11 cellular contexts compared by ENCODE assay signal in genomic region chr2:141399270-141399669, GRCh38.
A peak's percentile ranks its signal among the peaks of the same experiment; 100 is the strongest.
DNase-seq lines count a peak whose midpoint lies in the region; ATAC-seq, FAIRE-seq and TF ChIP-seq lines count a peak whose summit lies in the region.
"Had no signal": no experiment of that assay in that cellular context is flagged by ENCODE, and none has a peak within 500 bp of the region (broad histone marks: within the 10 kb centered on the region; RNA-seq: fewer than 3 reads in every experiment).

No MANE protein-coding gene starts in this region.

- peak; percentile 62 to 82 for TF ChIP-seq RAD21 in liver (IDR thresholded peaks at IDR 0.05)

- H3K4me3 Mint-ChIP-seq in CD14-positive monocyte, result no peak overlapping the region

- H3K9ac ChIP-seq in adipocyte (ENCODE audit: low read length) (no peak overlapping the region), liver (ENCODE audit: low read depth in 1 of 2, low read length in 2 of 2) (no peak overlapping the region)

- no peaks in the 10 kb centered on the region for H3K27me3 Mint-ChIP-seq in CD14-positive monocyte (ENCODE audit: low read depth in 3 of 3)

- H3K36me3 Mint-ChIP-seq in CD14-positive monocyte, result no peaks in the 10 kb centered on the region

- H3K4me1 ChIP-seq in adipocyte (ENCODE audit: control insufficient read depth, insufficient read depth, low read length) (no peaks in the 10 kb centered on the region), liver (ENCODE audit: control insufficient read depth in 4 of 4, insufficient read depth in 4 of 4, low read length in 3 of 4) (no peaks in the 10 kb centered on the region), Peyer's patch (no peaks in the 10 kb centered on the region)

- DNase-seq in adipocyte (ENCODE audit: low read depth) (peak; percentile 18), Peyer's patch (no peak), CD14-positive monocyte (ENCODE audit: low spot score) (no peak), T-helper 9 cell (no peak)
- DNase-seq in stimulated activated CD4-positive, alpha-beta T cell treated with anti-CD3 and anti-CD28 coated beads, Interleukin-2, amount 100 ng/mL, for 48 hours, result no peak
- DNase-seq: GOT3 had no signal

- H3K9me3 Mint-ChIP-seq in CD14-positive monocyte, result peaks cover 0 to 2% (median 0%) of the 10 kb centered on the region in 7 donors

- H3K9me3 ChIP-seq in adipocyte (ENCODE audit: control insufficient read depth, low read length) (no peaks in the 10 kb centered on the region), liver (ENCODE audit: control insufficient read depth in 4 of 4, low read length in 3 of 4) (no peaks in the 10 kb centered on the region), Peyer's patch (no peaks in the 10 kb centered on the region)

- H3K4me3 ChIP-seq in adipocyte (ENCODE audit: low read length), result no peak overlapping the region
- H3K4me3 ChIP-seq in liver (ENCODE audit: low read depth in 1 of 3, low read length in 3 of 3), result no peak overlapping the region
- no peak overlapping the region for H3K4me3 ChIP-seq in Peyer's patch
- H3K4me3 ChIP-seq: skin epidermis had no signal

- peak; percentile 40 for FAIRE-seq in G401.6 (lab: Jason Lieb, UNC)
- FAIRE-seq: islet of Langerhans had no signal

- no peaks in the 10 kb centered on the region for H3K27me3 ChIP-seq in adipocyte (replicated peaks; ENCODE audit: control insufficient read depth, insufficient read depth, low read length)
- no peaks in the 10 kb centered on the region for H3K27me3 ChIP-seq in liver (ENCODE audit: control insufficient read depth in 4 of 4, insufficient read depth in 4 of 4, low read length in 3 of 4)
- H3K27me3 ChIP-seq in Peyer's patch, result no peaks in the 10 kb centered on the region

- peak; percentile 71 for ATAC-seq in HG03280 (IDR thresholded peaks at IDR 0.05; ENCODE audit: unreplicated experiment)

- H3K27ac Mint-ChIP-seq in CD14-positive monocyte, result no peak overlapping the region

- no peaks in the 10 kb centered on the region for H3K4me1 Mint-ChIP-seq in CD14-positive monocyte

- WGBS in liver, result 42% methylated on average over 1 of the region's 1 CpG

- H3K27ac ChIP-seq in liver (ENCODE audit: low read depth in 1 of 2, low read length in 2 of 2) (no peak overlapping the region), Peyer's patch (no peak overlapping the region)
- H3K27ac ChIP-seq: skin epidermis had no signal

- TF ChIP-seq CTCF in liver (IDR thresholded peaks at IDR 0.05; ENCODE audit: low read depth, low read length, missing input control), result peak; percentile 47
- TF ChIP-seq CTCF in Peyer's patch (IDR thresholded peaks at IDR 0.05), result no peak
- TF ChIP-seq CTCF in CD14-positive monocyte (IDR thresholded peaks at IDR 0.05), result no peak

- TF ChIP-seq POLR2A in Peyer's patch (IDR thresholded peaks at IDR 0.05), result no peak

- H3K36me3 ChIP-seq in adipocyte (ENCODE audit: control insufficient read depth, insufficient read depth, low read length, severe bottlenecking), result no peaks in the 10 kb centered on the region
- no peaks in the 10 kb centered on the region for H3K36me3 ChIP-seq in liver (ENCODE audit: control insufficient read depth in 4 of 4, insufficient read depth in 3 of 4, low read depth in 1 of 4, low read length in 3 of 4)
- no peaks in the 10 kb centered on the region for H3K36me3 ChIP-seq in Peyer's patch

- intact Hi-C loops in CD14-positive monocyte (cut with micrococcal nuclease), result no loop called here

TF ChIP-seq in liver, 16 proteins besides CTCF, POLR2A, EP300 and RAD21:
- TF ChIP-seq FOXA2 (IDR thresholded peaks at IDR 0.05) (no peak), SP1 (IDR thresholded peaks at IDR 0.05) (no peak), REST (IDR thresholded peaks at IDR 0.05) (no peak), GABPA (IDR thresholded peaks at IDR 0.05 in 1 of 2, conservative IDR thresholded peaks at IDR 0.05 in 1 of 2) (no peak), YY1 (IDR thresholded peaks at IDR 0.05) (no peak), MAX (IDR thresholded peaks at IDR 0.05) (no peak), ZBTB33 (IDR thresholded peaks at IDR 0.05) (no peak), HNF4G (IDR thresholded peaks at IDR 0.05) (no peak)
